8 cellular contexts compared by ENCODE assay signal in genomic region chr12:98837134-98837747, GRCh38.
DNase-seq lines count a peak whose midpoint lies in the region; ATAC-seq, FAIRE-seq and TF ChIP-seq lines count a peak whose summit lies in the region.
"Not testable (repeated sequence)": the region's sequence is repeated elsewhere in the genome, so short reads cannot be mapped to it uniquely, and the experiment has no call there.

No MANE protein-coding gene starts in this region.

- H3F3A ChIP-seq in PC-3 (ENCODE audit: low read length, unreplicated experiment): not testable (repeated sequence)

- FAIRE-seq in H54 (lab: Jason Lieb, UNC): not testable (repeated sequence)

- H3K9ac ChIP-seq in PC-3 (ENCODE audit: low read length): not testable (repeated sequence)

- CTCF ChIA-PET in A673 (lab: Charles Lee) (interaction anchor here (0.5 kb wide), 1 partner anchor 24 kb away, joined by 5 read pairs; no protein-coding TSS in a partner anchor), PC-3 (lab: Charles Lee) (interaction anchor here (0.7 kb wide), 1 partner anchor 35 kb away, joined by 8 read pairs; no protein-coding TSS in a partner anchor)

- not testable (repeated sequence) for H3K27ac ChIP-seq in A673 (ENCODE audit: low read depth, low read length, poor library complexity, severe bottlenecking); PC-3 (ENCODE audit: low read length)
- peak overlapping the region in 43 of 59 donors; percentile 6 to 90 (median 78) for H3K27ac ChIP-seq in dorsolateral prefrontal cortex

- H3K36me3 ChIP-seq in A673 (ENCODE audit: insufficient read depth, low read length, poor library complexity, severe bottlenecking); PC-3 (ENCODE audit: low read depth, low read length): not testable (repeated sequence)

- H2AFZ ChIP-seq in PC-3 (ENCODE audit: low read length): not testable (repeated sequence)

- H3K27me3 ChIP-seq in A673 (replicated peaks; ENCODE audit: insufficient read depth, low read depth, low read length, poor library complexity); dorsolateral prefrontal cortex: not testable (repeated sequence)
- peaks cover 58% of the 10 kb centered on the region for H3K27me3 ChIP-seq in PC-3 (ENCODE audit: low read length)

- in situ Hi-C loops in astrocyte of the cerebellum (cut with HindIII; ENCODE audit: low sequenced_read_pairs): not testable (repeated sequence)

- intact Hi-C loops in A673 (cut with micrococcal nuclease; ENCODE audit: unreplicated experiment); PC-3 (cut with micrococcal nuclease); dorsolateral prefrontal cortex (cut with DNase I): not testable (repeated sequence)

- TF ChIP-seq POLR2A in H54 (IDR thresholded peaks at IDR 0.05; ENCODE audit: low read depth, low read length): not testable (repeated sequence)

- H3K4me3 ChIP-seq in A673 (ENCODE audit: low read depth, low read length, poor library complexity, severe bottlenecking); PC-3 (ENCODE audit: low read length); astrocyte of the cerebellum (ENCODE audit: low read depth, low read length); dorsolateral prefrontal cortex: not testable (repeated sequence)

- H4K20me1 ChIP-seq in PC-3 (ENCODE audit: low read length): not testable (repeated sequence)

- DNase-seq in A673 (ENCODE audit: low spot score) (peak; percentile 82), H54 (ENCODE audit: insufficient read length, low spot score) (peak; percentile 18), M059J (ENCODE audit: low read depth) (peak; percentile 30), PC-3 (peak; percentile 34), astrocyte of the cerebellum (ENCODE audit: low read depth) (peak; percentile 98), iPS DF 4.7 (ENCODE audit: extremely low read depth, low spot score) (peak; percentile 49), non-pigmented ciliary epithelial cell (ENCODE audit: low read depth) (peak; percentile 81)
- not testable (repeated sequence) for DNase-seq in dorsolateral prefrontal cortex

- ATAC-seq in PC-3: not testable (repeated sequence)

- H3K4me2 ChIP-seq in PC-3 (ENCODE audit: low read length): not testable (repeated sequence)

- POLR2A ChIA-PET in A673 (lab: Charles Lee; ENCODE audit: low non-redundant PET); PC-3 (lab: Charles Lee; ENCODE audit: unreplicated experiment): not testable (repeated sequence)

- not testable (repeated sequence) for H3K4me1 ChIP-seq in A673 (ENCODE audit: insufficient read depth, low read length, poor library complexity, severe bottlenecking); PC-3 (ENCODE audit: insufficient read depth, low read length)

- H3K9me2 ChIP-seq in PC-3 (replicated peaks; ENCODE audit: low read length): not testable (repeated sequence)

- not testable (repeated sequence) for TF ChIP-seq CTCF in A673 (conservative IDR thresholded peaks at IDR 0.05; ENCODE audit: low read depth, low read length); PC-3 (conservative IDR thresholded peaks at IDR 0.05; ENCODE audit: low read depth, low read length); astrocyte of the cerebellum (IDR thresholded peaks at IDR 0.05; ENCODE audit: low read depth, low read length, missing control alignments); dorsolateral prefrontal cortex (IDR thresholded peaks at IDR 0.05 in 54 of 56, conservative IDR thresholded peaks at IDR 0.05 in 2 of 56; ENCODE audit: low read depth in 1 of 56, partially characterized antibody in 56 of 56)

- not testable (repeated sequence) for H3K79me2 ChIP-seq in PC-3 (ENCODE audit: low read length)

- not testable (repeated sequence) for H3K9me3 ChIP-seq in A673 (ENCODE audit: low read depth, low read length, poor library complexity, severe bottlenecking); PC-3 (ENCODE audit: low read length)

- BruUV-seq in A673 (replicated peaks; lab: Mats Ljungman, UMichigan); PC-3 (replicated peaks; lab: Mats Ljungman, UMichigan): not testable (repeated sequence)
